In the genomic region with DNA sequence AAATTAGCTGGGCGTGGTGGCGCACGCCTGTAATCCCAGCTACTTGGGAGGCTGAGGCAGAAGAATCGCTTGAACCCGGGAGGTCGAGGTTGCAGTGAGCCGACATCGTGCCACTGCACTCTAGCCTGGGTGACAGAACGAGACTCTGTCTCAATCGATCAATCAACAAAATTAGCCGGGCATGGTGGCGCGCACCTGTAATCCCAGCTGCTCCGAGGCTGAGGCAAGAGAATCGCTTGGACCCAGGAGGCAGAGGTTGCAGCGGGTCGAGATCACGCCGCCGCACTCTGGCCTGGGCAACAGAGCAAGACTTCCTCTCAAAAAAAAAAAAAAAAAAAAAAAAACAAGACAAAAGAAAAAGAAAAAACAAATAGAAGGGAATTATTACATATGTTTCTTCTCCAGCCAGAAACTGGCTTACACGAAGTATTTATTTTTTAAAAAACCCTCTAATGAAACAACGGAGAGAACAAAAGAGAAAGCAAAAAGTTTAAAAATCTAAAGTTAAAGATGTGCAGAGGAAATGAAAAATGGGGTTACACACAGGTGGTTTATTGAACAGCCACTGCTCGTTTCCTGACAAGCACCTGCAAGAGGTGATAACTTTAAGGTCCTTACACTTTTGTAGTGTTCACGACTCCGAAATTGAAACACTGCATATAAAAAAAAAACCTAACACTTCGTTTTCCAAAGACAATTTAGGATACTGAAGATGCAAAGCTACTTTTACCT, we compare ENCODE assay signal across 8 cellular contexts. TPM values are rescaled to one million over a fixed set of nuclear protein-coding genes. Genes with fewer than 3 reads are reported as not detected.
DNase-seq lines count a peak whose midpoint lies in the region; ATAC-seq, FAIRE-seq and TF ChIP-seq lines count a peak whose summit lies in the region.

No MANE protein-coding gene starts in this region.

- H3K4ac ChIP-seq in mesendoderm (ENCODE audit: low read depth, low read length), result no peak overlapping the region

- H3K36me3 Mint-ChIP-seq in astrocyte (ENCODE audit: low read depth, unreplicated experiment), result peaks cover 5% of the 10 kb centered on the region

- H2AFZ ChIP-seq in KMS-11 (ENCODE audit: low read depth), result peak overlapping the region; percentile 80; the same call in 1 of the 2 replicates
- no peak overlapping the region for H2AFZ ChIP-seq in astrocyte (ENCODE audit: low read depth, low read length)

- peak overlapping the region; percentile 88 for H3K4me3 ChIP-seq in AG10803 (ENCODE audit: low read length)
- H3K4me3 ChIP-seq in KMS-11 (IDR thresholded peaks at IDR 0.05; ENCODE audit: insufficient read depth, low read depth, low read length), result no peak overlapping the region
- H3K4me3 ChIP-seq in astrocyte (ENCODE audit: insufficient read depth, low read depth, low read length), result peak overlapping the region; percentile 89
- no peak overlapping the region for H3K4me3 ChIP-seq in mesendoderm (ENCODE audit: low read length)

- H4K5ac ChIP-seq in mesendoderm (ENCODE audit: low read length), result no peak overlapping the region

- peaks cover 39% of the 10 kb centered on the region; the same call in 1 of the 2 replicates for H3K79me2 ChIP-seq in KMS-11 (ENCODE audit: insufficient read depth, low read depth)
- H3K79me2 ChIP-seq in astrocyte (ENCODE audit: insufficient read depth, low read length), result peaks cover 57% of the 10 kb centered on the region
- H3K79me2 ChIP-seq in mesendoderm (ENCODE audit: control insufficient read depth, insufficient read depth, low read length), result peaks cover 6% of the 10 kb centered on the region

- H3K4me1 ChIP-seq in KMS-11 (ENCODE audit: low read depth, poor library complexity, severe bottlenecking) (peaks cover 43% of the 10 kb centered on the region), astrocyte (ENCODE audit: insufficient read depth, low read length) (peaks cover 9% of the 10 kb centered on the region), mesendoderm (ENCODE audit: control insufficient read depth, low read depth, low read length) (no peaks in the 10 kb centered on the region)

- no peaks in the 10 kb centered on the region for H3K27me3 Mint-ChIP-seq in astrocyte (ENCODE audit: low read depth, unreplicated experiment)

- no peak overlapping the region for H3K56ac ChIP-seq in mesendoderm (ENCODE audit: low read length)

- H3K4me2 ChIP-seq in KMS-11 (peak overlapping the region; percentile 83), astrocyte (ENCODE audit: low read length) (peak overlapping the region; percentile 82), mesendoderm (ENCODE audit: low read length) (no peak overlapping the region)

- DNase-seq in AG10803 (ENCODE audit: low read depth), result no peak
- no peak for DNase-seq in astrocyte (ENCODE audit: low read depth)
- DNase-seq in mesendoderm, result no peak
- no peak for DNase-seq in medulla oblongata (ENCODE audit: extremely low spot score)
- no peak for DNase-seq in HCEC 1CT
- DNase-seq in HT-29 (ENCODE audit: low spot score), result no peak

- FAIRE-seq in astrocyte (lab: Jason Lieb, UNC), result no peak

- no peak for ATAC-seq in HG03469 (IDR thresholded peaks at IDR 0.05; ENCODE audit: unreplicated experiment)

- H3K27ac Mint-ChIP-seq in astrocyte (ENCODE audit: unreplicated experiment), result no peak overlapping the region

- no peak overlapping the region for H2BK5ac ChIP-seq in mesendoderm (ENCODE audit: low read length)

- H4K8ac ChIP-seq in mesendoderm (ENCODE audit: low read depth, low read length), result no peak overlapping the region

- peak overlapping the region; percentile 94 for H3K4me3 Mint-ChIP-seq in astrocyte (ENCODE audit: unreplicated experiment)

- H2AK5ac ChIP-seq in mesendoderm (ENCODE audit: low read length), result no peak overlapping the region

- H3K4me1 Mint-ChIP-seq in astrocyte (ENCODE audit: low read depth, unreplicated experiment), result peaks cover 6% of the 10 kb centered on the region

- H3K9ac ChIP-seq in KMS-11 (peak overlapping the region; percentile 81; the same call in 1 of the 2 replicates), astrocyte (ENCODE audit: low read length) (peak overlapping the region; percentile 97), mesendoderm (ENCODE audit: low read length) (peak overlapping the region; percentile 65)

- H4K20me1 ChIP-seq in KMS-11 (ENCODE audit: insufficient read depth) (peaks cover 3% of the 10 kb centered on the region; the same call in 1 of the 2 replicates), astrocyte (ENCODE audit: insufficient read depth, low read length) (peaks cover 13% of the 10 kb centered on the region)

- no peak overlapping the region for H3K18ac ChIP-seq in mesendoderm (ENCODE audit: low read length)

- H3K79me1 ChIP-seq in mesendoderm (ENCODE audit: low read length), result peaks cover 2% of the 10 kb centered on the region

- no peak overlapping the region for H2BK120ac ChIP-seq in mesendoderm (ENCODE audit: low read depth, low read length)

- H3K27ac ChIP-seq in KMS-11 (peak overlapping the region; percentile 86; the same call in 1 of the 2 replicates), astrocyte (ENCODE audit: low read depth, low read length) (no peak overlapping the region), mesendoderm (ENCODE audit: low read depth, low read length) (no peak overlapping the region)

- H3K27me3 ChIP-seq in KMS-11 (ENCODE audit: insufficient read depth, low read depth) (no peaks in the 10 kb centered on the region), astrocyte (ENCODE audit: insufficient read depth, low read length) (no peaks in the 10 kb centered on the region), mesendoderm (ENCODE audit: insufficient read depth, low read length, poor library complexity) (no peaks in the 10 kb centered on the region)

- H2BK15ac ChIP-seq in mesendoderm (replicated peaks; ENCODE audit: low read depth), result no peak overlapping the region

- H3K36me3 ChIP-seq in KMS-11 (ENCODE audit: insufficient read depth) (no peaks in the 10 kb centered on the region), astrocyte (ENCODE audit: insufficient read depth, low read length) (peaks cover 12% of the 10 kb centered on the region), mesendoderm (ENCODE audit: control insufficient read depth, insufficient read depth, low read length) (no peaks in the 10 kb centered on the region)

- no peak overlapping the region for H3K23ac ChIP-seq in mesendoderm (ENCODE audit: low read length)

- H3K9me3 ChIP-seq in astrocyte (ENCODE audit: insufficient read depth, low read depth, low read length), result peaks cover 5% of the 10 kb centered on the region

- no peak for TF ChIP-seq CTCF in AG10803 (conservative IDR thresholded peaks at IDR 0.05; ENCODE audit: low read length)
- no peak for TF ChIP-seq CTCF in KMS-11 (conservative IDR thresholded peaks at IDR 0.05; ENCODE audit: low read depth, low read length)
- no peak for TF ChIP-seq CTCF in astrocyte (IDR thresholded peaks at IDR 0.05; ENCODE audit: insufficient read depth, low read depth, low read length)

- peaks cover 1% of the 10 kb centered on the region for H3K9me3 Mint-ChIP-seq in astrocyte (ENCODE audit: unreplicated experiment)

- no CpG with 5 or more reads among the region's 26 CpGs for WGBS in mesendoderm (ENCODE audit: extremely low coverage, insufficient coverage, low lambda C conversion rate)

RNA-seq across cellular contexts. Expression of a gene that starts 1.4 kb away (rescaled TPM):
- 31.1 and 31.3 TPM in 2 replicates for total RNA-seq in astrocyte
- 13.9 TPM for polyA plus RNA-seq in mesendoderm (2013, experiment 1 of 2)
- 13.7 TPM for polyA plus RNA-seq in mesendoderm (2013, experiment 2 of 2)
- 6.7 and 7.1 TPM in 2 replicates for total RNA-seq in HT-29 (2014; rRNA removed; shearing (Covaris generic))

RNA-seq across cellular contexts. Expression of a gene that starts 35.4 kb away (rescaled TPM):
- total RNA-seq in astrocyte, result 52.2 and 55.1 TPM in 2 replicates
- polyA plus RNA-seq in mesendoderm (2013, experiment 1 of 2), result 58.3 TPM
- 60.3 TPM for polyA plus RNA-seq in mesendoderm (2013, experiment 2 of 2)
- 15.5 and 17.6 TPM in 2 replicates for total RNA-seq in HT-29 (2014; rRNA removed; shearing (Covaris generic))

Comparison
In these comparisons a context has a peak if more than half of its experiments do, and no peak if none do; other contexts are left out.
1. H3K4me3 ChIP-seq: peak in AG10803 (single experiment) and astrocyte (single experiment); none in KMS-11 (single experiment) and mesendoderm (single experiment).
2. Peak in every context shown above with its lines, with median percentiles within 50 percentile points of each other: H3K9ac ChIP-seq.